In the genomic region with DNA sequence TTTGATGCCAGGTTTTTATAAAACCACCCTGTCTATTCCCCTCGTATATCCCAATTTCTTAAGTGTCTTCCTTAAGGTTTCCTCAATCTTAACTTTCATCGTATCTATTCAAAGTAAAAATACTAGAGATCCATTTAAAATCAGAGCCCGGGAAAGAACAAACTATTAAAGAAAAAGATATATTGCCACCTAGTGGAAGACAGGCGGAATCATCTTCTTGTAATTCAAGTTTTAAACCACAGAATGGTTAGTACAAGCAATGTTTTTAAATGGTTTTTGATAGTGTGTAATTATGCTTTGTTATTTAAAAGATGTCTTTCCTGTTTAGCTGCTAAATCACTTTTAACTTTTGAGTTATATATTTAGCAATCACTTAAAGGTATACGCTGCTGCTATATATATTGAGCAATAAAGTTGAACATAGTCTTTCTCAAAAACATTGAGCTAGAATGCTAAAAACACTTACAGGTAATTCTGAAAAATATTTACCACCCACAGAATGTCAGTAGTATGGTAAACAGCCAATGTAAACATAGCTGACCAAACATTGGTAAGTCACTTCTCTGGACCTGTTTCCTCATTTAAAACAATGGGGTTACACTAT, we compare ENCODE assay signal across 8 cellular contexts. TPM values are rescaled to one million over a fixed set of nuclear protein-coding genes. Genes with fewer than 3 reads are reported as not detected.
DNase-seq lines count a peak whose midpoint lies in the region; ATAC-seq, FAIRE-seq and TF ChIP-seq lines count a peak whose summit lies in the region.

No MANE protein-coding gene starts in this region.

- DNase-seq in A549 (ENCODE audit: low read depth in 1 of 2, low spot score in 1 of 2) (no peak), NCI-H1930 (lab: John Stamatoyannopoulos, UW) (peak; percentile 16 to 26), K562 (ENCODE audit: extremely low read depth in 1 of 4, low spot score in 3 of 4) (peak; percentile 20 to 49 (median 32)), lung microvascular endothelial cell (ENCODE audit: low read depth in 2 of 2) (peak; percentile 37 to 51)

- H3K4me2 ChIP-seq in A549 (no peak overlapping the region), K562 (ENCODE audit: insufficient read depth, low read length) (no peak overlapping the region)

- in situ Hi-C loops in K562 (cut with MboI), result no loop called here

- no peak overlapping the region for H3K27ac ChIP-seq in A549
- no peak overlapping the region for H3K27ac ChIP-seq in K562 (ENCODE audit: extremely low read depth, low read depth, low read length)

- H3K9me3 ChIP-seq in A549 (no peaks in the 10 kb centered on the region), K562 (replicated peaks; ENCODE audit: control insufficient read depth, insufficient read depth, low read depth, low read length) (no peaks in the 10 kb centered on the region)

- H3K4me3 ChIP-seq in A549, result no peak overlapping the region
- no peak overlapping the region for H3K4me3 ChIP-seq in K562

- POLR2A ChIA-PET in A549 (lab: Yijun Ruan, JAX) (no interaction called here), K562 (lab: Yijun Ruan, JAX) (no interaction called here)

- peak; percentile 49 to 60 for TF ChIP-seq RAD21 in A549 (conservative IDR thresholded peaks at IDR 0.05 in 1 of 2, IDR thresholded peaks at IDR 0.05 in 1 of 2)
- peak; percentile 82 to 87 for TF ChIP-seq RAD21 in K562 (CRISPR knock-in tag; conservative IDR thresholded peaks at IDR 0.05 in 1 of 2, IDR thresholded peaks at IDR 0.05 in 1 of 2)

- intact Hi-C loops in K562 (cut with micrococcal nuclease), result loop anchor here (1.0 to 10.0 kb wide), 6 partner anchors 36 to 1263 kb away; partner anchors contain the start of gene ANTXR2

- no peak overlapping the region for H2AFZ ChIP-seq in K562 (ENCODE audit: low read depth, low read length)

- peak in 1 of 2 experiments; percentile 33; a peak in 1 of 6 replicates for ATAC-seq in A549
- no peak for ATAC-seq in K562
- ATAC-seq in HG03025 (IDR thresholded peaks at IDR 0.05; ENCODE audit: low FRiP score, unreplicated experiment), result no peak
- no peak for ATAC-seq in HG03520 (IDR thresholded peaks at IDR 0.05; ENCODE audit: unreplicated experiment)
- ATAC-seq in GM21825 (IDR thresholded peaks at IDR 0.05; ENCODE audit: unreplicated experiment), result no peak

- FAIRE-seq in A549 (lab: Jason Lieb, UNC) (no peak), K562 (lab: Jason Lieb, UNC) (peak; percentile 56)

- no peak overlapping the region for H3K9ac ChIP-seq in K562 (ENCODE audit: insufficient read depth in 1 of 2, low read depth in 2 of 2, low read length in 2 of 2)

- TF ChIP-seq EP300 in A549 (IDR thresholded peaks at IDR 0.05), result no peak
- no peak for TF ChIP-seq EP300 in K562 (IDR thresholded peaks at IDR 0.05; ENCODE audit: low read length)

- TF ChIP-seq CTCF in A549 (IDR thresholded peaks at IDR 0.05) (peak; percentile 58; the same call in 2 of the 3 replicates), GM12874 (IDR thresholded peaks at IDR 0.05; ENCODE audit: insufficient read depth, low read depth, low read length) (peak; percentile 35; the same call in 1 of the 2 replicates), K562 (IDR thresholded peaks at IDR 0.05 in 2 of 3, conservative IDR thresholded peaks at IDR 0.05 in 1 of 3; ENCODE audit: insufficient read depth in 2 of 3, low read depth in 1 of 3, low read length in 3 of 3) (peak in 2 of 3 experiments; percentile 37 to 72; a peak in 4 of 6 replicates)

- no peaks in the 10 kb centered on the region for H4K20me1 ChIP-seq in K562 (replicated peaks; ENCODE audit: control insufficient read depth, insufficient read depth, low read length)

- no peaks in the 10 kb centered on the region for H3K9me1 ChIP-seq in K562 (ENCODE audit: control insufficient read depth, insufficient read depth, low read length)

- H3K27me3 ChIP-seq in K562 (ENCODE audit: control insufficient read depth in 2 of 2, insufficient read depth in 2 of 2, low read length in 2 of 2), result no peaks in the 10 kb centered on the region

- H3K79me2 ChIP-seq in K562 (ENCODE audit: control insufficient read depth, insufficient read depth, low read length), result no peaks in the 10 kb centered on the region

- BruUV-seq in K562 (replicated peaks; lab: Mats Ljungman, UMichigan), result no TSS peak

- no peaks in the 10 kb centered on the region for H3K4me1 ChIP-seq in A549
- peaks cover 0 to 21% of the 10 kb centered on the region in 2 experiments; a peak in 4 of 5 replicates for H3K4me1 ChIP-seq in K562 (replicated peaks in 1 of 2; ENCODE audit: control insufficient read depth in 2 of 2, insufficient read depth in 2 of 2, low read length in 2 of 2)

- TF ChIP-seq POLR2A in A549 (IDR thresholded peaks at IDR 0.05; ENCODE audit: low read length), result no peak
- TF ChIP-seq POLR2A in K562 (conservative IDR thresholded peaks at IDR 0.05), result no peak

- no peaks in the 10 kb centered on the region for H3K36me3 ChIP-seq in K562 (ENCODE audit: control insufficient read depth, insufficient read depth, low read length)

- WGBS in A549 (ENCODE audit: missing lambda C conversion rate), result 1% methylated on average over 5 of the region's 5 CpGs
- 5% methylated on average over 5 of the region's 5 CpGs for whole genome bisulfite sequencing in K562 (ENCODE audit: insufficient coverage, low coverage, missing lambda C conversion rate)

- CTCF ChIA-PET in A549 (lab: Yijun Ruan, JAX) (interaction anchor here (0.7 to 1.4 kb wide), 7 partner anchors 13 to 1263 kb away, joined by 3 to 7 read pairs (median 5); partner anchors contain the start of gene CFAP299), K562 (lab: Yijun Ruan, JAX; ENCODE audit: low intra/inter-chr PET ratio) (interaction anchor here (0.6 to 1.2 kb wide), 3 partner anchors 59 to 1264 kb away, joined by 3 to 6 read pairs (median 3); no protein-coding TSS in a partner anchor)

TF ChIP-seq in A549, 52 proteins besides CTCF, POLR2A, EP300 and RAD21 (continues in another document):
- TF ChIP-seq SMC3 (IDR thresholded peaks at IDR 0.05), result peak; percentile 53; the same call in 2 of the 3 replicates

TF ChIP-seq in K562, 482 proteins besides CTCF, POLR2A, EP300 and RAD21 (continues in another document):
- TF ChIP-seq BRD9 (IDR thresholded peaks at IDR 0.05; ENCODE audit: low read depth, partially characterized antibody), result peak; percentile 45
- TF ChIP-seq ZNF134 (CRISPR knock-in tag; conservative IDR thresholded peaks at IDR 0.05), result no peak
- TF ChIP-seq CEBPB (tag; IDR thresholded peaks at IDR 0.05), result peak; percentile 84
- TF ChIP-seq CC2D1A (IDR thresholded peaks at IDR 0.05), result peak; percentile 62; the same call in 1 of the 2 replicates
- TF ChIP-seq ZNF586 (CRISPR knock-in tag; conservative IDR thresholded peaks at IDR 0.05), result no peak
- 0 out of 2 replicates have a peak, but pooled peaks have one; percentile 16 for TF ChIP-seq EP400 (IDR thresholded peaks at IDR 0.05)

RNA-seq across cellular contexts. Expression of gene PRDM8, which starts 18.2 kb away (rescaled TPM):
- polyA plus RNA-seq in A549 (2011; rRNA removed), result 0.08 and 0.14 TPM in 2 replicates
- 0.03 and 0.04 TPM in 2 replicates for polyA plus RNA-seq in A549 (2012; cell fraction: cytosol; rRNA removed)
- 0.06 and 0.28 TPM in 2 replicates for polyA plus RNA-seq in A549 (2012; cell fraction: nucleus; rRNA removed)
- polyA plus RNA-seq in A549 (2017; fragmentation: RNase III; extraction: RNeasy Plus Mini Kit Qiagen cat#74134 plus additional on column Dnase treatment), result 0.10 to 0.22 TPM (median 0.11 TPM) in 3 replicates
- not detected in 2 replicates for polyA minus RNA-seq in A549 (2011; rRNA and poly(A)+ RNA removed)
- not detected in 2 replicates for total RNA-seq in K562 (2011; cell fraction: chromatin; rRNA removed; ENCODE audit: low replicate concordance)
- total RNA-seq in K562 (2011; cell fraction: nucleolus; rRNA removed), result not detected in 2 replicates
- not detected in 2 replicates for total RNA-seq in K562 (2011; cell fraction: nucleoplasm; rRNA removed)
- total RNA-seq in K562 (2014; rRNA removed), result not detected in 2 replicates
- not detected in 2 replicates for total RNA-seq in K562 (2014; rRNA removed; fragmentation: Illumina TruSeq; extraction: Trizol)
- total RNA-seq in K562 (2015; rRNA removed; fragmentation: Illumina TruSeq; extraction: Trizol), result not detected in 2 replicates
- 0.07 and 0.40 TPM in 2 replicates for total RNA-seq in K562 (2021)
- polyA plus RNA-seq in K562 (2011; rRNA removed), result not detected in 2 replicates
- not detected in 2 replicates for polyA plus RNA-seq in K562 (2011; cell fraction: cytosol; rRNA removed)
- polyA plus RNA-seq in K562 (2011; cell fraction: nucleus; rRNA removed), result not detected in 2 replicates
- polyA plus RNA-seq in K562 (2012), result not detected in 2 replicates
- polyA plus RNA-seq in K562 (2014; fragmentation: Illumina TruSeq; extraction: Trizol), result not detected in 2 replicates
- not detected for polyA plus RNA-seq in K562 (2014; fragmentation: Nextera tagmentation; extraction: Ambion mirVana)
- not detected in 2 replicates for polyA plus RNA-seq in K562 (2014; rRNA removed)
- polyA minus RNA-seq in K562 (2011; rRNA and poly(A)+ RNA removed), result not detected in 2 replicates
- not detected in 2 replicates for polyA minus RNA-seq in K562 (2011; cell fraction: cytosol; rRNA and poly(A)+ RNA removed)
- not detected in 2 replicates for polyA minus RNA-seq in K562 (2011; cell fraction: nucleus; rRNA and poly(A)+ RNA removed)
- 0.87 and 1.2 TPM in 2 replicates for total RNA-seq in lung microvascular endothelial cell

RNA-seq across cellular contexts. Expression of gene FGF5, which starts 50.9 kb away (rescaled TPM):
- polyA plus RNA-seq in A549 (2011; rRNA removed) (0.19 TPM in 1 of 2 replicates, not detected in the other), A549 (2017; fragmentation: RNase III; extraction: RNeasy Plus Mini Kit Qiagen cat#74134 plus additional on column Dnase treatment) (0.21 to 0.28 TPM (median 0.25 TPM) in 3 replicates), K562 (2011; rRNA removed) (2.2 and 2.7 TPM in 2 replicates), K562 (2014; fragmentation: Illumina TruSeq; extraction: Trizol) (1.4 TPM in 2 replicates), K562 (2014; fragmentation: Nextera tagmentation; extraction: Ambion mirVana) (under 1 TPM; 0.38 to 0.61 TPM), K562 (2014; rRNA removed) (1.1 and 1.2 TPM in 2 replicates)
- under 0.01 and 0.01 TPM in 2 replicates for polyA plus RNA-seq in A549 (2012; cell fraction: cytosol; rRNA removed)
- polyA plus RNA-seq in A549 (2012; cell fraction: nucleus; rRNA removed), result not detected in 2 replicates
- polyA minus RNA-seq in A549 (2011; rRNA and poly(A)+ RNA removed), result not detected in 2 replicates
- total RNA-seq in K562 (2011; cell fraction: chromatin; rRNA removed; ENCODE audit: low replicate concordance), result 3.0 and 3.2 TPM in 2 replicates
- 2.0 and 3.2 TPM in 2 replicates for total RNA-seq in K562 (2011; cell fraction: nucleolus; rRNA removed)
- total RNA-seq in K562 (2011; cell fraction: nucleoplasm; rRNA removed), result 3.2 and 6.8 TPM in 2 replicates
- total RNA-seq in K562 (2014; rRNA removed) (0.37 and 0.41 TPM in 2 replicates), K562 (2014; rRNA removed; fragmentation: Illumina TruSeq; extraction: Trizol) (1.1 and 1.4 TPM in 2 replicates), K562 (2015; rRNA removed; fragmentation: Illumina TruSeq; extraction: Trizol) (0.68 and 0.76 TPM in 2 replicates), K562 (2021) (2.0 and 2.7 TPM in 2 replicates), lung microvascular endothelial cell (0.22 TPM in 1 of 2 replicates, not detected in the other)
- 1.3 and 3.6 TPM in 2 replicates for polyA plus RNA-seq in K562 (2011; cell fraction: cytosol; rRNA removed)
- polyA plus RNA-seq in K562 (2011; cell fraction: nucleus; rRNA removed), result 0.93 and 2.8 TPM in 2 replicates
- 1.2 and 2.4 TPM in 2 replicates for polyA plus RNA-seq in K562 (2012)
- 2.2 and 2.5 TPM in 2 replicates for polyA minus RNA-seq in K562 (2011; rRNA and poly(A)+ RNA removed)
- polyA minus RNA-seq in K562 (2011; cell fraction: cytosol; rRNA and poly(A)+ RNA removed), result 1.7 and 4.0 TPM in 2 replicates
- polyA minus RNA-seq in K562 (2011; cell fraction: nucleus; rRNA and poly(A)+ RNA removed), result 3.9 and 6.6 TPM in 2 replicates

Comparison
In these comparisons a context has a peak if more than half of its experiments do, and no peak if none do; other contexts are left out.
1. DNase-seq: peak in NCI-H1930 (2 of 2), K562 (4 of 4) and lung microvascular endothelial cell (2 of 2); none in A549 (0 of 2).
2. Of the 35 proteins assayed by ChIP-seq in both K562 and A549: peak only in K562: CEBPB; only in A549: none; in both: CTCF, RAD21 and SMC3; in neither: 31.
3. Peak in every context shown above with its lines, with median percentiles within 50 percentile points of each other: CTCF ChIP-seq.